Comparison of ENCODE assay signal across 9 cellular contexts in genomic region chr17:43943769-43944418, GRCh38. TPM values are rescaled to one million over a fixed set of nuclear protein-coding genes. Genes with fewer than 3 reads are reported as not detected.
DNase-seq lines count a peak whose midpoint lies in the region; ATAC-seq and TF ChIP-seq lines count a peak whose summit lies in the region.
"Had no signal": no experiment of that assay in that cellular context is flagged by ENCODE, and none has a peak within 500 bp of the region (broad histone marks: within the 10 kb centered on the region; RNA-seq: fewer than 3 reads in every experiment).

No MANE protein-coding gene starts in this region.

- H3K36me3 Mint-ChIP-seq in Caco-2 (ENCODE audit: insufficient read depth, unreplicated experiment) = no peaks in the 10 kb centered on the region
- no peaks in the 10 kb centered on the region for H3K36me3 Mint-ChIP-seq in activated CD4-positive, alpha-beta memory T cell treated with anti-CD3 and anti-CD28 coated beads for 36 hours

- peaks cover 17% of the 10 kb centered on the region for H3K4me1 ChIP-seq in Caco-2
- H3K4me1 ChIP-seq in lung (ENCODE audit: control insufficient read depth in 2 of 2, insufficient read depth in 2 of 2, low read length in 2 of 2) = peaks cover 0 to 1% of the 10 kb centered on the region in 2 donors

- BruUV-seq in Caco-2 (replicated peaks; lab: Mats Ljungman, UMichigan) = no TSS peak

- H3K4me3 Mint-ChIP-seq in Caco-2 (ENCODE audit: unreplicated experiment) = no peak overlapping the region
- H3K4me3 Mint-ChIP-seq in activated CD4-positive, alpha-beta memory T cell treated with anti-CD3 and anti-CD28 coated beads for 36 hours = no peak overlapping the region

- POLR2A ChIA-PET in Caco-2 (lab: Charles Lee) = no interaction called here
- POLR2A ChIA-PET in activated CD4-positive, alpha-beta memory T cell treated with anti-CD3 and anti-CD28 coated beads for 36 hours (lab: Charles Lee) = interaction anchor here (1.0 to 1.2 kb wide), 2 partner anchors 18 to 26 kb away, joined by 3 read pairs; no protein-coding TSS in a partner anchor

- H3K36me3 ChIP-seq in Caco-2 (ENCODE audit: control insufficient read depth, insufficient read depth, low read length) (no peaks in the 10 kb centered on the region), lung (ENCODE audit: control insufficient read depth in 2 of 2, insufficient read depth in 2 of 2, low read length in 2 of 2) (no peaks in the 10 kb centered on the region)

- H3K4me3 ChIP-seq in Caco-2 (ENCODE audit: low read depth, low read length) = no peak overlapping the region
- H3K4me3 ChIP-seq in lung = no peak overlapping the region

- 11 to 12% methylated on average over 8 of the region's 8 CpGs for WGBS in lung, 2 donors

- no peak overlapping the region for H3K27ac Mint-ChIP-seq in Caco-2 (ENCODE audit: unreplicated experiment)
- H3K27ac Mint-ChIP-seq in activated CD4-positive, alpha-beta memory T cell treated with anti-CD3 and anti-CD28 coated beads for 36 hours = peak overlapping the region; percentile 28

- no peaks in the 10 kb centered on the region for H3K27me3 Mint-ChIP-seq in Caco-2 (ENCODE audit: insufficient read depth, unreplicated experiment)
- H3K27me3 Mint-ChIP-seq in activated CD4-positive, alpha-beta memory T cell treated with anti-CD3 and anti-CD28 coated beads for 36 hours = peaks cover 2% of the 10 kb centered on the region

- H3K27ac ChIP-seq in lung (ENCODE audit: low read depth in 1 of 2, low read length in 1 of 2) = no peak overlapping the region

- TF ChIP-seq CTCF in Caco-2 (IDR thresholded peaks at IDR 0.05; ENCODE audit: insufficient read depth in 1 of 2, low read depth in 1 of 2, low read length in 1 of 2, severe bottlenecking in 1 of 2, unreplicated experiment in 1 of 2) (peak; percentile 94 to 95), lung (IDR thresholded peaks at IDR 0.05; ENCODE audit: control extremely low read depth, extremely low read depth) (peak; percentile 89)

- no peaks in the 10 kb centered on the region for H3K27me3 ChIP-seq in Caco-2 (replicated peaks; ENCODE audit: control insufficient read depth, insufficient read depth, low read length)
- H3K27me3 ChIP-seq in lung (ENCODE audit: control insufficient read depth, insufficient read depth) = no peaks in the 10 kb centered on the region

- CTCF ChIA-PET in Caco-2 (lab: Charles Lee) = interaction anchor here (0.5 to 2.1 kb wide), 34 partner anchors 10 to 224 kb away, joined by 3 to 29 read pairs (median 4); partner anchors contain the start of genes HDAC5, LSM12, MPP2 and NAGS
- CTCF ChIA-PET in activated CD4-positive, alpha-beta memory T cell treated with anti-CD3 and anti-CD28 coated beads for 36 hours (lab: Charles Lee) = interaction anchor here (0.6 to 4.0 kb wide), 53 partner anchors 8 to 408 kb away, joined by 3 to 90 read pairs (median 5); partner anchors contain the start of genes ASB16, CD300LG, GRN and MPP2

- DNase-seq in Caco-2 (peak; percentile 85 to 88), NCI-H774 (lab: John Stamatoyannopoulos, UW) (peak; percentile 52), dermis microvascular lymphatic vessel endothelial cell (ENCODE audit: low read depth in 2 of 2) (peak; percentile 61 to 72), lung (ENCODE audit: low spot score) (peak; percentile 81)
- DNase-seq in activated CD4-positive, alpha-beta memory T cell treated with anti-CD3 and anti-CD28 coated beads for 36 hours = peak; percentile 88
- peak; percentile 49 for DNase-seq in stimulated activated CD8-positive, alpha-beta memory T cell treated with anti-CD3 and anti-CD28 coated beads, Interleukin-12 subunit alpha, Interleukin-12 subunit beta, amount 100 ng/mL, for 24 hours (ENCODE audit: extremely low read depth)

- no peaks in the 10 kb centered on the region for H3K9me3 Mint-ChIP-seq in Caco-2 (ENCODE audit: unreplicated experiment)
- H3K9me3 Mint-ChIP-seq in activated CD4-positive, alpha-beta memory T cell treated with anti-CD3 and anti-CD28 coated beads for 36 hours = no peaks in the 10 kb centered on the region

- intact Hi-C loops in Caco-2 (cut with micrococcal nuclease; ENCODE audit: unreplicated experiment) = loop anchor here (1.0 to 5.0 kb wide), 3 partner anchors 51 to 97 kb away; no protein-coding TSS in a partner anchor
- intact Hi-C loops in activated CD4-positive, alpha-beta memory T cell treated with anti-CD3 and anti-CD28 coated beads for 36 hours (cut with micrococcal nuclease) = loop anchor here (1.0 kb wide), 2 partner anchors 51 to 97 kb away; no protein-coding TSS in a partner anchor

- peaks cover 10% of the 10 kb centered on the region for H3K4me1 Mint-ChIP-seq in Caco-2 (ENCODE audit: low read depth, unreplicated experiment)
- H3K4me1 Mint-ChIP-seq in activated CD4-positive, alpha-beta memory T cell treated with anti-CD3 and anti-CD28 coated beads for 36 hours (ENCODE audit: low read depth) = peaks cover 11% of the 10 kb centered on the region

- ATAC-seq in HG03280 (IDR thresholded peaks at IDR 0.05; ENCODE audit: unreplicated experiment) (peak; percentile 55), lung (ENCODE audit: insufficient read depth, low FRiP score) (peak; percentile 90), HG03159 (IDR thresholded peaks at IDR 0.05; ENCODE audit: unreplicated experiment) (no peak)

- no peaks in the 10 kb centered on the region for H3K9me3 ChIP-seq in Caco-2
- no peaks in the 10 kb centered on the region for H3K9me3 ChIP-seq in lung (ENCODE audit: control insufficient read depth in 2 of 2, insufficient read depth in 1 of 2, low read length in 1 of 2)

RNA-seq across cellular contexts. Expression of gene PPY, which starts 1.6 kb away (rescaled TPM):
- total RNA-seq in Caco-2 (2022) = not detected in 2 replicates
- total RNA-seq in activated CD4-positive, alpha-beta memory T cell treated with anti-CD3 and anti-CD28 coated beads for 36 hours = under 1 TPM in 1 of 2 experiments, not detected in 1; 0.90 TPM
- not detected in 2 replicates for total RNA-seq in dermis microvascular lymphatic vessel endothelial cell
- not detected for total RNA-seq in lung
- not detected for polyA plus RNA-seq in lung
- total RNA-seq: T-helper 1 cell treated with Interleukin-12 subunit alpha and Interleukin-12 subunit beta and Interleukin-4 antibody, amounts not matched to agents 30 ng/mL and 1 ng/mL, for 36 hours had no signal

RNA-seq across cellular contexts. Expression of gene PYY, which starts 9.8 kb away (rescaled TPM):
- total RNA-seq in Caco-2 (2022) (not detected in 2 replicates), dermis microvascular lymphatic vessel endothelial cell (not detected in 2 replicates), lung (under 1 TPM in 1 of 2 donors, not detected in 1; 0.25 TPM)
- not detected for total RNA-seq in activated CD4-positive, alpha-beta memory T cell treated with anti-CD3 and anti-CD28 coated beads for 36 hours
- under 1 TPM in 1 of 2 donors, not detected in 1; 0.05 TPM for polyA plus RNA-seq in lung
- total RNA-seq: T-helper 1 cell treated with Interleukin-12 subunit alpha and Interleukin-12 subunit beta and Interleukin-4 antibody, amounts not matched to agents 30 ng/mL and 1 ng/mL, for 36 hours had no signal

RNA-seq across cellular contexts. Expression of gene MPP2, which starts 36.6 kb away (rescaled TPM):
- 5.2 and 5.6 TPM in 2 replicates for total RNA-seq in Caco-2 (2022)
- total RNA-seq in activated CD4-positive, alpha-beta memory T cell treated with anti-CD3 and anti-CD28 coated beads for 36 hours = 1 to 10 TPM; 1.8 to 2.0 TPM
- total RNA-seq in dermis microvascular lymphatic vessel endothelial cell = 0.13 TPM in 2 replicates
- total RNA-seq in lung = 1 to 10 TPM; 1.1 to 1.3 TPM
- under 1 TPM; 0.24 to 0.25 TPM for polyA plus RNA-seq in lung
